ENCODE assay signal across 8 cellular contexts in the genomic region with DNA sequence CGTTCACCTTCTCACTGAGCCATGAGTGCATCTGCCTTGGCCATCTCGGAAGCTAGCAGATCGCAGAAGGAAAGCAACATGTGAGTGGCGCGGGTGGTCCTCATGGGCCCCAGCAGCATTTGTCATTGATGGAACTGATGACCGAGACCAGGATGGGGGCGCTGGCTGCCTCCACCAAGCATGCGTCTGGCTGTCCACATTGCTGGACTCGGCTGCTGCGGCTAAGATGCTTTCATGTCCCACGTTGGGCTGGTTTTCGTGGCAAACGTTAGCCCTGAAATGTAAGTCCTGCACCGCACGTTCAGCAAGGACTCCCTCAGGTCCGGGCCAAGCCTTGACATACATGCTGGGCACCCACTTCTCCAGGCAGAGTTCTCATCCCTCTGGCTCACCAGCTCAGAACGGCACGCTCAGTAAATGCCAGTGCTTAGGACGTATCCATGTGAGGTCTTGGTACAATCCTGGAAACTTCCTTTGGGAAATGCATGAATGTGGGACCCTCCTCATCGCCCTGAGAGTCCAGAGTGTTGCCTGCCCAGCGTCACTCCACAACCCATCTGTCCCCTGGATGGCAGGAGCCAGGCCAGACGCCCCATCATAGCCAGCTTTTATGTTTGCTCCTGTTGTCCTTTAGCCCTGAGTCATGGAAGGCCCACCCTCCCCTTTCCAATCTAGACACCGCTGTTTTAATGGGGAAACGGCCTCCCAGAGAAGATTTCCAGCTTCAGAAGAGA. TPM values are rescaled to one million over a fixed set of nuclear protein-coding genes. Genes with fewer than 3 reads are reported as not detected.
DNase-seq lines count a peak whose midpoint lies in the region; FAIRE-seq and TF ChIP-seq lines count a peak whose summit lies in the region.
"Had no signal": no experiment of that assay in that cellular context is flagged by ENCODE, and none has a peak within 500 bp of the region (broad histone marks: within the 10 kb centered on the region; RNA-seq: fewer than 3 reads in every experiment).

No MANE protein-coding gene starts in this region.

- no peak overlapping the region for H3K4me2 ChIP-seq in hepatocyte

- H3K9ac ChIP-seq in SK-N-MC (ENCODE audit: insufficient read length), result no peak overlapping the region

- no peaks in the 10 kb centered on the region for H3K79me2 ChIP-seq in hepatocyte

- H3K9me3 Mint-ChIP-seq in stimulated activated naive CD8-positive, alpha-beta T cell treated with anti-CD3 and anti-CD28 coated beads, Interleukin-15, Interleukin-2, amounts not matched to agents 100 ng/mL and 50 ng/mL, for 24 hours, result no peaks in the 10 kb centered on the region
- H3K9me3 Mint-ChIP-seq: neural crest cell had no signal

- H3K27me3 Mint-ChIP-seq in stimulated activated naive CD8-positive, alpha-beta T cell treated with anti-CD3 and anti-CD28 coated beads, Interleukin-15, Interleukin-2, amounts not matched to agents 100 ng/mL and 50 ng/mL, for 24 hours, result no peaks in the 10 kb centered on the region

- peaks cover 3% of the 10 kb centered on the region; the same call in 1 of the 2 replicates for H3K36me3 ChIP-seq in SK-N-MC (ENCODE audit: insufficient read depth, low read length)
- H3K36me3 ChIP-seq in hepatocyte (replicated peaks; ENCODE audit: insufficient read depth, low read depth), result no peaks in the 10 kb centered on the region

- peaks cover 16% of the 10 kb centered on the region for H3K36me3 Mint-ChIP-seq in stimulated activated naive CD8-positive, alpha-beta T cell treated with anti-CD3 and anti-CD28 coated beads, Interleukin-15, Interleukin-2, amounts not matched to agents 100 ng/mL and 50 ng/mL, for 24 hours (ENCODE audit: low read depth)

- no peaks in the 10 kb centered on the region for H4K20me1 ChIP-seq in hepatocyte (ENCODE audit: insufficient read depth, poor library complexity, severe bottlenecking)

- H3K9me2 ChIP-seq in hepatocyte (replicated peaks; ENCODE audit: insufficient read depth), result no peaks in the 10 kb centered on the region

- H3K4me1 Mint-ChIP-seq in stimulated activated naive CD8-positive, alpha-beta T cell treated with anti-CD3 and anti-CD28 coated beads, Interleukin-15, Interleukin-2, amounts not matched to agents 100 ng/mL and 50 ng/mL, for 24 hours (ENCODE audit: low read depth), result peaks cover 41% of the 10 kb centered on the region

- H3K27ac ChIP-seq in SK-N-MC, result peak overlapping the region; percentile 73
- peak overlapping the region; percentile 95 for H3K27ac ChIP-seq in hepatocyte

- peak overlapping the region; percentile 82 for H3K27ac Mint-ChIP-seq in stimulated activated naive CD8-positive, alpha-beta T cell treated with anti-CD3 and anti-CD28 coated beads, Interleukin-15, Interleukin-2, amounts not matched to agents 100 ng/mL and 50 ng/mL, for 24 hours

- no peak overlapping the region for H2AFZ ChIP-seq in hepatocyte

- no peaks in the 10 kb centered on the region for H3K27me3 ChIP-seq in hepatocyte

- WGBS in hepatocyte (ENCODE audit: low lambda C conversion rate, missing lambda C conversion rate), result 86% methylated on average over 24 of the region's 24 CpGs

- no peak for DNase-seq in GM12865 (ENCODE audit: low read depth)
- no peak for DNase-seq in SK-N-MC (ENCODE audit: low read depth, low spot score)
- DNase-seq in hepatocyte (ENCODE audit: low spot score), result no peak
- no peak for DNase-seq in RCC 7860 (ENCODE audit: low spot score)
- DNase-seq in GOT3 (lab: John Stamatoyannopoulos, UW), result no peak
- no peak for DNase-seq in KG1 (lab: John Stamatoyannopoulos, UW)

- H3K9me3 ChIP-seq in SK-N-MC (ENCODE audit: low read depth, low read length), result no peaks in the 10 kb centered on the region
- no peaks in the 10 kb centered on the region for H3K9me3 ChIP-seq in hepatocyte (ENCODE audit: low read depth)

- H3K4me1 ChIP-seq in hepatocyte (ENCODE audit: insufficient read depth), result peaks cover 24% of the 10 kb centered on the region

- TF ChIP-seq CTCF in GM12865 (IDR thresholded peaks at IDR 0.05; ENCODE audit: insufficient read depth, low read depth, low read length, missing control alignments) (no peak), hepatocyte (IDR thresholded peaks at IDR 0.05; ENCODE audit: poor library complexity) (no peak)

- H3K4me3 ChIP-seq in GM12865 (ENCODE audit: low read depth, low read length) (peak overlapping the region; percentile 49), SK-N-MC (peak overlapping the region; percentile 62), hepatocyte (no peak overlapping the region)

- FAIRE-seq in RCC 7860 (lab: Jason Lieb, UNC), result no peak

- peak overlapping the region; percentile 70 for H3K4me3 Mint-ChIP-seq in stimulated activated naive CD8-positive, alpha-beta T cell treated with anti-CD3 and anti-CD28 coated beads, Interleukin-15, Interleukin-2, amounts not matched to agents 100 ng/mL and 50 ng/mL, for 24 hours
- H3K4me3 Mint-ChIP-seq: neural crest cell had no signal

RNA-seq across cellular contexts. Expression of gene SLCO4A1, which starts 8.4 kb away (rescaled TPM):
- 25.8 and 26.7 TPM in 2 replicates for total RNA-seq in hepatocyte
- polyA plus RNA-seq in hepatocyte, result 87.3 and 99.0 TPM in 2 replicates

RNA-seq across cellular contexts. Expression of gene NTSR1, which starts 57.9 kb away (rescaled TPM):
- total RNA-seq in hepatocyte, result 0.08 and 0.37 TPM in 2 replicates
- 0.09 TPM in 1 of 2 replicates, not detected in the other for polyA plus RNA-seq in hepatocyte
- total RNA-seq: neural crest cell had no signal
